In the genomic region with DNA sequence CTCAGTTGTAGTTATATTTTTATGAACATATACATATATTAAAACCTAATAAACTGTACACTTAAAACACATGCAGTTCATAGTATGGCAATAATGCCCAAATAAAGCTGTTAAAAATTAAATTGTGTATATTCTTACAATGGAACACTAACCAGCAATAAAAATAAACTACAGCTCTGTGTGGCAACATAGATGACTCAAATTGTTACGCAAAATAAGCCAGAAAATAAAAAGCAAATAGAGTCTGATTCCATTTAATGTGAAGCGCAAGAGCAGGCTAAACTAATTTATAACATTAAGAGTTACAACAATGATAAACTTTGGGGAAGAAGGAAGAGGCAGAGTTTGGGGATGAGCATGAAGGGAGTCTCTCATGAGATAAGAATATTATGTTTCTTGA, we compare ENCODE assay signal across 22 cellular contexts.
DNase-seq lines count a peak whose midpoint lies in the region; ATAC-seq, FAIRE-seq and TF ChIP-seq lines count a peak whose summit lies in the region.
"Had no signal": no experiment of that assay in that cellular context is flagged by ENCODE, and none has a peak within 500 bp of the region (broad histone marks: within the 10 kb centered on the region; RNA-seq: fewer than 3 reads in every experiment).

No MANE protein-coding gene starts in this region.

- ATAC-seq in A549 (no peak), IMR-90 (ENCODE audit: low read depth) (peak; percentile 40; the same call in 1 of the 2 replicates), HG02571 (IDR thresholded peaks at IDR 0.05; ENCODE audit: unreplicated experiment) (no peak)
- ATAC-seq: HCT116 had no signal

- H3K18ac ChIP-seq in IMR-90 (ENCODE audit: low read depth, low read length), result no peak overlapping the region

- no peak overlapping the region for H3K9ac ChIP-seq in IMR-90 (ENCODE audit: low read depth, low read length)

- H3K27ac ChIP-seq in A549 (no peak overlapping the region), IMR-90 (ENCODE audit: insufficient read depth, low read length) (no peak overlapping the region)
- H3K27ac ChIP-seq: HL-60, Peyer's patch had no signal

- CTCF ChIA-PET in A549 (lab: Yijun Ruan, JAX) (interaction anchor here (0.6 kb wide), 1 partner anchor 594 kb away, joined by 3 read pairs; no protein-coding TSS in a partner anchor), IMR-90 (lab: Yijun Ruan, JAX) (interaction anchor here (0.6 kb wide), 2 partner anchors 24 to 395 kb away, joined by 4 to 5 read pairs; no protein-coding TSS in a partner anchor)

- no peak for DNase-seq in A549 (ENCODE audit: low read depth in 1 of 2, low spot score in 1 of 2)
- peak; percentile 23 for DNase-seq in IMR-90
- DNase-seq in fibroblast of villous mesenchyme (ENCODE audit: low read depth), result peak; percentile 45
- no peak for DNase-seq in stimulated activated CD4-positive, alpha-beta T cell treated with anti-CD3 and anti-CD28 coated beads, Interleukin-4, amount 100 ng/mL, for 24 hours
- DNase-seq in stimulated activated CD4-positive, alpha-beta T cell treated with anti-CD3 and anti-CD28 coated beads, Interleukin-4, amount 100 ng/mL, for 1 hour, result no peak
- DNase-seq: C1 segment of cervical spinal cord; CD4-positive, alpha-beta memory T cell; COR-L47; NCI-H1048; NCI-H1694; NCI-H2029 treated with DMSO at 0.1 percent for 48 hours; NCI-H446 treated with DMSO at 0.1 percent for 48 hours; NCI-H69; OCI-M1; Peyer's patch; SHP77 treated with DMSO at 0.1 percent for 48 hours had no signal

- H2BK15ac ChIP-seq in IMR-90 (ENCODE audit: low read depth, low read length), result no peak overlapping the region

- no peaks in the 10 kb centered on the region for H3K36me3 ChIP-seq in IMR-90 (ENCODE audit: control insufficient read depth, insufficient read depth, low read length)
- H3K36me3 ChIP-seq: Peyer's patch had no signal

- no peak overlapping the region for H3K4ac ChIP-seq in IMR-90 (ENCODE audit: low read depth, low read length)

- no peak overlapping the region for H4K8ac ChIP-seq in IMR-90 (ENCODE audit: low read depth in 2 of 2, low read length in 2 of 2)

- no peak for TF ChIP-seq EP300 in A549 (IDR thresholded peaks at IDR 0.05)

- no peak overlapping the region for H3K14ac ChIP-seq in IMR-90 (replicated peaks; ENCODE audit: low read depth, low read length)

- no peaks in the 10 kb centered on the region for H3K9me1 ChIP-seq in IMR-90 (ENCODE audit: insufficient read depth, low read length)

- no peak for TF ChIP-seq RAD21 in A549 (conservative IDR thresholded peaks at IDR 0.05 in 1 of 2, IDR thresholded peaks at IDR 0.05 in 1 of 2)
- no peak for TF ChIP-seq RAD21 in IMR-90 (IDR thresholded peaks at IDR 0.05; ENCODE audit: low read length)

- FAIRE-seq in A549 (lab: Jason Lieb, UNC) (peak; percentile 23), endometrium (lab: Jason Lieb, UNC) (peak; percentile 80)
- FAIRE-seq: G401.6, H1 had no signal

- in situ Hi-C loops in IMR-90 (cut with MboI; ENCODE audit: low sequenced_read_pairs), result no loop called here

- H2BK120ac ChIP-seq in IMR-90 (ENCODE audit: low read depth, low read length), result no peak overlapping the region

- H2BK20ac ChIP-seq in IMR-90 (ENCODE audit: low read depth, low read length), result no peak overlapping the region

- TF ChIP-seq CTCF in A549 (IDR thresholded peaks at IDR 0.05) (no peak), IMR-90 (conservative IDR thresholded peaks at IDR 0.05; ENCODE audit: low read depth, low read length) (no peak), fibroblast of villous mesenchyme (IDR thresholded peaks at IDR 0.05; ENCODE audit: insufficient read depth, low read depth, low read length) (no peak)

- H2BK5ac ChIP-seq in IMR-90 (ENCODE audit: low read depth, low read length, poor library complexity, severe bottlenecking), result no peak overlapping the region

- no peak overlapping the region for H3K56ac ChIP-seq in IMR-90 (ENCODE audit: extremely low read depth, insufficient read depth, low read length)

- H4K5ac ChIP-seq in IMR-90 (ENCODE audit: low read depth, low read length), result no peak overlapping the region

- BruUV-seq in IMR-90 (replicated peaks; lab: Mats Ljungman, UMichigan), result no TSS peak

- dilution Hi-C loops in IMR-90 (cut with HindIII; ENCODE audit: low sequenced_read_pairs, unreplicated experiment), result no loop called here

- intact Hi-C loops in IMR-90 (cut with micrococcal nuclease), result no loop called here

- H2AK9ac ChIP-seq in IMR-90 (replicated peaks; ENCODE audit: low read depth, low read length, poor library complexity), result no peak overlapping the region

- no peaks in the 10 kb centered on the region for H3K4me1 ChIP-seq in A549
- H3K4me1 ChIP-seq in IMR-90 (ENCODE audit: control insufficient read depth, insufficient read depth, low read length), result no peaks in the 10 kb centered on the region
- H3K4me1 ChIP-seq: Peyer's patch had no signal

- POLR2A ChIA-PET in A549 (lab: Yijun Ruan, JAX) (no interaction called here), IMR-90 (lab: Charles Lee; ENCODE audit: unreplicated experiment) (no interaction called here)

- no peak overlapping the region for H4K91ac ChIP-seq in IMR-90 (ENCODE audit: insufficient read depth, low read depth, low read length)

- H2AFZ ChIP-seq in IMR-90 (replicated peaks; ENCODE audit: low read length, poor library complexity), result no peak overlapping the region

- H3K9me3 ChIP-seq in A549 (peaks cover 11% of the 10 kb centered on the region; the same call in 2 of the 3 replicates), IMR-90 (ENCODE audit: control insufficient read depth, insufficient read depth, low read length) (peaks cover 4% of the 10 kb centered on the region; the same call in 1 of the 2 replicates)
- H3K9me3 ChIP-seq: Peyer's patch had no signal

- no peak overlapping the region for H3K4me3 ChIP-seq in A549
- no peak overlapping the region for H3K4me3 ChIP-seq in IMR-90 (ENCODE audit: insufficient read depth, low read depth, low read length)
- no peak overlapping the region for H3K4me3 ChIP-seq in fibroblast of villous mesenchyme (ENCODE audit: low read depth, low read length)
- H3K4me3 ChIP-seq: Peyer's patch had no signal

- no peak overlapping the region for H3K23ac ChIP-seq in IMR-90 (ENCODE audit: low read depth, low read length)

- WGBS in A549 (ENCODE audit: missing lambda C conversion rate), result 87% methylated on average over 2 of the region's 2 CpGs
- no CpG with 5 or more reads among the region's 2 CpGs for WGBS in IMR-90 (ENCODE audit: extremely low coverage in 2 of 2, insufficient read length in 1 of 2), 2 experiments

- no peaks in the 10 kb centered on the region for H3K27me3 ChIP-seq in IMR-90 (ENCODE audit: control insufficient read depth, insufficient read depth, low read length)
- H3K27me3 ChIP-seq: Peyer's patch had no signal

- no peak overlapping the region for H3K4me2 ChIP-seq in A549
- no peak overlapping the region for H3K4me2 ChIP-seq in IMR-90 (ENCODE audit: low read depth, low read length)

- TF ChIP-seq POLR2A in A549 (IDR thresholded peaks at IDR 0.05; ENCODE audit: low read length) (no peak), IMR-90 (IDR thresholded peaks at IDR 0.05; ENCODE audit: low read depth, low read length) (no peak)

- no peaks in the 10 kb centered on the region for H3K79me1 ChIP-seq in IMR-90 (ENCODE audit: low read depth in 1 of 2, low read length in 2 of 2)

- H4K20me1 ChIP-seq in IMR-90 (ENCODE audit: insufficient read depth, low read length), result no peaks in the 10 kb centered on the region

- no peak overlapping the region for H2AK5ac ChIP-seq in IMR-90 (ENCODE audit: low read depth, low read length)

TF ChIP-seq in A549, 52 proteins besides CTCF, POLR2A, EP300 and RAD21 (continues in another document):
- no peak for TF ChIP-seq CBX8 (IDR thresholded peaks at IDR 0.05)
- TF ChIP-seq, protein P1, sequence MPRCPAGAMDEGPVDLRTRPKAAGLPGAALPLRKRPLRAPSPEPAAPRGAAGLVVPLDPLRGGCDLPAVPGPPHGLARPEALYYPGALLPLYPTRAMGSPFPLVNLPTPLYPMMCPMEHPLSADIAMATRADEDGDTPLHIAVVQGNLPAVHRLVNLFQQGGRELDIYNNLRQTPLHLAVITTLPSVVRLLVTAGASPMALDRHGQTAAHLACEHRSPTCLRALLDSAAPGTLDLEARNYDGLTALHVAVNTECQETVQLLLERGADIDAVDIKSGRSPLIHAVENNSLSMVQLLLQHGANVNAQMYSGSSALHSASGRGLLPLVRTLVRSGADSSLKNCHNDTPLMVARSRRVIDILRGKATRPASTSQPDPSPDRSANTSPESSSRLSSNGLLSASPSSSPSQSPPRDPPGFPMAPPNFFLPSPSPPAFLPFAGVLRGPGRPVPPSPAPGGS (IDR thresholded peaks at IDR 0.05), result no peak

TF ChIP-seq in IMR-90, 13 proteins besides CTCF, POLR2A, EP300 and RAD21:
- TF ChIP-seq RCOR1 (IDR thresholded peaks at IDR 0.05; ENCODE audit: insufficient replicate concordance, low read length) (no peak), CEBPB (IDR thresholded peaks at IDR 0.05; ENCODE audit: low read depth, low read length) (peak; percentile 72)
TF ChIP-seq in IMR-90: peak in this region for 1.

Comparison
In these comparisons a context has a peak if more than half of its experiments do, and no peak if none do; other contexts are left out.
1. DNase-seq: peak in IMR-90 (single experiment) and fibroblast of villous mesenchyme (single experiment); none in A549 (0 of 2), stimulated activated CD4-positive, alpha-beta T cell treated with anti-CD3 and anti-CD28 coated beads, Interleukin-4, amount 100 ng/mL, for 24 hours (single experiment) and stimulated activated CD4-positive, alpha-beta T cell treated with anti-CD3 and anti-CD28 coated beads, Interleukin-4, amount 100 ng/mL, for 1 hour (single experiment).